In genomic region chr9:96051423-96051822, GRCh38 we compare ENCODE assay signal across 35 cellular contexts.
"Had no signal": no experiment of that assay in that cellular context is flagged by ENCODE, and none has a peak within 500 bp of the region (broad histone marks: within the 10 kb centered on the region; RNA-seq: fewer than 3 reads in every experiment).

No MANE protein-coding gene starts in this region.

- H3K9me3 ChIP-seq: esophagus muscularis mucosa, gastrocnemius medialis, heart left ventricle had no signal

- H3K4me1 Mint-ChIP-seq: activated B cell treated with CpG ODN at 0.5 μM for 24 hours; activated T-helper 17 cell treated with anti-CD3 and anti-CD28 coated beads, Interleukin-2, amount 50 U/mL, for 72 hours; central memory CD8-positive, alpha-beta T cell; T-helper 17 cell had no signal

- H3K27ac ChIP-seq: brain microvascular endothelial cell, coronary artery, esophagus muscularis mucosa, foreskin keratinocyte, gastrocnemius medialis, heart left ventricle, WERI-Rb-1 had no signal

- FAIRE-seq: astrocyte, bronchial epithelial cell had no signal

- H3K4me3 Mint-ChIP-seq: activated B cell treated with CpG ODN at 0.5 μM for 24 hours; activated CD8-positive, alpha-beta T cell treated with anti-CD3 and anti-CD28 coated beads for 36 hours; activated naive CD8-positive, alpha-beta T cell; activated T-cell treated with anti-CD3 and anti-CD28 coated beads, Interleukin-2, amount 50 U/mL, for 4 hours; activated T-helper 17 cell treated with anti-CD3 and anti-CD28 coated beads, Interleukin-2, amount 50 U/mL, for 72 hours; central memory CD8-positive, alpha-beta T cell; dendritic cell treated with granulocyte-macrophage colony-stimulating factor and Interleukin-4, amounts not matched to agents 40 ng/mL and 50 ng/mL, for 4 days; endodermal cell; T-helper 17 cell; T-helper 2 cell treated with Interferon-gamma antibody and Interleukin-4, amounts not matched to agents 5 μg/mL and 100 μg/mL, for 36 hours had no signal

- H3K4me1 ChIP-seq: foreskin keratinocyte, gastrocnemius medialis had no signal

- H3K27ac Mint-ChIP-seq: activated B cell treated with CpG ODN at 0.5 μM for 24 hours; activated CD8-positive, alpha-beta T cell treated with anti-CD3 and anti-CD28 coated beads for 36 hours; activated naive CD8-positive, alpha-beta T cell; activated T-helper 17 cell treated with anti-CD3 and anti-CD28 coated beads, Interleukin-2, amount 50 U/mL, for 72 hours; dendritic cell treated with granulocyte-macrophage colony-stimulating factor and Interleukin-4, amounts not matched to agents 40 ng/mL and 50 ng/mL, for 4 days; endodermal cell; T-helper 17 cell; T-helper 2 cell treated with Interferon-gamma antibody and Interleukin-4, amounts not matched to agents 5 μg/mL and 100 μg/mL, for 36 hours had no signal

- H3K9me3 Mint-ChIP-seq: activated B cell treated with CpG ODN at 0.5 μM for 24 hours; activated CD8-positive, alpha-beta T cell treated with anti-CD3 and anti-CD28 coated beads for 36 hours; activated T-cell treated with anti-CD3 and anti-CD28 coated beads, Interleukin-2, amount 50 U/mL, for 4 hours; activated T-helper 17 cell treated with anti-CD3 and anti-CD28 coated beads, Interleukin-2, amount 50 U/mL, for 72 hours; central memory CD8-positive, alpha-beta T cell; T-helper 2 cell treated with Interferon-gamma antibody and Interleukin-4, amounts not matched to agents 5 μg/mL and 100 μg/mL, for 36 hours had no signal

- H3K36me3 ChIP-seq: brain microvascular endothelial cell, esophagus muscularis mucosa, gastrocnemius medialis, heart left ventricle, WERI-Rb-1 had no signal

- H3K27me3 ChIP-seq: dorsolateral prefrontal cortex, esophagus muscularis mucosa, gastrocnemius medialis had no signal

- ATAC-seq: activated CD4-positive, CD25-positive, alpha-beta regulatory T cell treated with anti-CD3 and anti-CD28 coated beads, Interleukin-2, amount 50 U/mL, for 24 hours; activated CD8-positive, alpha-beta T cell treated with anti-CD3 and anti-CD28 coated beads for 36 hours; activated T-cell treated with anti-CD3 and anti-CD28 coated beads, Interleukin-2, amount 50 U/mL, for 4 hours; activated T-helper 17 cell treated with anti-CD3 and anti-CD28 coated beads, Interleukin-2, amount 50 U/mL, for 72 hours; foreskin keratinocyte; gastrocnemius medialis; heart left ventricle; T-helper 17 cell had no signal

- DNase-seq: activated B cell treated with CpG ODN at 0.5 μM for 24 hours; activated CD4-positive, alpha-beta T cell treated with anti-CD3 and anti-CD28 coated beads for 48 hours; activated CD4-positive, alpha-beta T cell treated with anti-CD3 and anti-CD28 coated beads, Interleukin-2, amount 50 U/mL, for 1 hour; activated CD4-positive, alpha-beta T cell treated with anti-CD3 and anti-CD28 coated beads, Interleukin-2, amount 50 U/mL, for 48 hours; activated CD8-positive, alpha-beta memory T cell treated with anti-CD3 and anti-CD28 coated beads for 24 hours; activated CD8-positive, alpha-beta T cell treated with anti-CD3 and anti-CD28 coated beads for 36 hours; activated effector memory CD4-positive, alpha-beta T cell treated with Interleukin-2 at 50 U/mL for 16 hours; activated gamma-delta T cell treated with Interleukin-2 at 50 U/mL for 16 hours; activated naive CD4-positive, alpha-beta T cell treated with anti-CD3 and anti-CD28 coated beads, Interleukin-2, amount 50 U/mL, for 16 hours; activated naive CD4-positive, alpha-beta T cell treated with Interleukin-2 at 50 U/mL for 16 hours; activated T-cell treated with anti-CD3 and anti-CD28 coated beads, Interleukin-2, amount 50 U/mL, for 4 hours; amniotic stem cell; anterior cingulate cortex; brain microvascular endothelial cell; dorsolateral prefrontal cortex; effector memory CD4-positive, alpha-beta T cell; endodermal cell; erythroblast; foreskin keratinocyte; gastrocnemius medialis; glutamatergic neuron; heart left ventricle; T-helper 17 cell; T1000; WERI-Rb-1 had no signal

- H3K4me3 ChIP-seq: coronary artery, dorsolateral prefrontal cortex, esophagus muscularis mucosa, gastrocnemius medialis, heart left ventricle had no signal

- H3K27me3 Mint-ChIP-seq: activated naive CD8-positive, alpha-beta T cell had no signal
